20 cellular contexts compared by ENCODE assay signal in the genomic region with DNA sequence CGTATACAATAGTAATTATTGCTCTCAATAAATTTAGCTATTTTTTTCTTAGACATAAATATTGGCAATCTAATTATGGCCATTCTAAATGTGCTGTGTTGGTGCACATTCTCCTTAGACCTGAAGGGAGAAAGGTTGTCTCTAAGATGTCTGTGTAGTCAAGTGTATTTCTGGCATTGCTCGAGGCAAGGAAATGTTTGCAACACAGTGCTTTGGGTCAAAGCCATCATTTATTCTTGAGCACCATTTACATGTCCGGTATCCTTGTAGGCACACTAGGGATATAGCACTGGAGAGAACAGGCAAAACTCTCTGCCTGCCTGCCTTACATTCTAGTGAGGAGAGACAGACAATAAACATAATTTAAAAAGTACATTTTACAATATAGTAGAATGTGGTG. TPM values are rescaled to one million over a fixed set of nuclear protein-coding genes. Genes with fewer than 3 reads are reported as not detected.
DNase-seq lines count a peak whose midpoint lies in the region; ATAC-seq, FAIRE-seq and TF ChIP-seq lines count a peak whose summit lies in the region.
"Had no signal": no experiment of that assay in that cellular context is flagged by ENCODE, and none has a peak within 500 bp of the region (broad histone marks: within the 10 kb centered on the region; RNA-seq: fewer than 3 reads in every experiment).

No MANE protein-coding gene starts in this region.

- FAIRE-seq in astrocyte (lab: Jason Lieb, UNC): no peak
- FAIRE-seq: A549, GM12892, GM19239, HepG2, HTR-8/SVneo had no signal

- H2AFZ ChIP-seq in Karpas-422 (ENCODE audit: low read length): 0 out of 2 replicates have a peak overlapping the region, but pooled peaks have one; percentile 34
- H2AFZ ChIP-seq in astrocyte (ENCODE audit: low read depth, low read length): no peak overlapping the region

- no peak overlapping the region for H3K4me2 ChIP-seq in Karpas-422 (ENCODE audit: low read depth, low read length, poor library complexity, severe bottlenecking)
- no peak overlapping the region for H3K4me2 ChIP-seq in astrocyte (ENCODE audit: low read length)
- H3K4me2 ChIP-seq: A549 had no signal

- H4K20me1 ChIP-seq in Karpas-422 (ENCODE audit: insufficient read depth, low read depth, low read length) (no peaks in the 10 kb centered on the region), astrocyte (ENCODE audit: insufficient read depth, low read length) (no peaks in the 10 kb centered on the region)

- 86 to 91% (median 86%) methylated on average over 3 of the region's 3 CpGs for WGBS in ovary, 3 donors

- H3K4me1 Mint-ChIP-seq in astrocyte (ENCODE audit: low read depth, unreplicated experiment) (peaks cover 26% of the 10 kb centered on the region), neural crest cell (peaks cover 29% of the 10 kb centered on the region)

- H3K27ac ChIP-seq in Karpas-422 (ENCODE audit: low read length): no peak overlapping the region
- H3K27ac ChIP-seq in astrocyte (ENCODE audit: low read depth, low read length): no peak overlapping the region
- no peak overlapping the region for H3K27ac ChIP-seq in ovary
- H3K27ac ChIP-seq: C4-2B had no signal

- DNase-seq in Karpas-422 (no peak), astrocyte (ENCODE audit: low read depth) (no peak), neural crest cell (ENCODE audit: low read depth, low spot score) (no peak), ovary (no peak), Right ventricle myocardium inferior (ENCODE audit: missing footprints) (no peak)
- DNase-seq: BE2C; CD8-positive, alpha-beta T cell; COR-L47; DND-41; GDM1; GOT3; H9 had no signal

- H3K9me3 Mint-ChIP-seq in astrocyte (ENCODE audit: unreplicated experiment) (no peaks in the 10 kb centered on the region), neural crest cell (no peaks in the 10 kb centered on the region)
- H3K9me3 Mint-ChIP-seq: CD8-positive, alpha-beta T cell; H9 had no signal

- TF ChIP-seq CTCF in astrocyte (IDR thresholded peaks at IDR 0.05; ENCODE audit: insufficient read depth, low read depth, low read length): no peak
- no peak for TF ChIP-seq CTCF in neural crest cell (conservative IDR thresholded peaks at IDR 0.05)
- no peak for TF ChIP-seq CTCF in ovary (IDR thresholded peaks at IDR 0.05)

- TF ChIP-seq POLR2A in ovary (IDR thresholded peaks at IDR 0.05): no peak

- H3K4me3 Mint-ChIP-seq in astrocyte (ENCODE audit: unreplicated experiment) (peak overlapping the region; percentile 17), neural crest cell (peak overlapping the region; percentile 54)
- H3K4me3 Mint-ChIP-seq: CD8-positive, alpha-beta T cell; H9 had no signal

- TF ChIP-seq EP300 in ovary (IDR thresholded peaks at IDR 0.05): no peak

- H3K9me3 ChIP-seq in Karpas-422 (ENCODE audit: low read length) (no peaks in the 10 kb centered on the region), astrocyte (ENCODE audit: insufficient read depth, low read depth, low read length) (no peaks in the 10 kb centered on the region), ovary (no peaks in the 10 kb centered on the region)
- H3K9me3 ChIP-seq: A549, BE2C had no signal

- no peak overlapping the region for H3K4me3 ChIP-seq in Karpas-422 (ENCODE audit: low read length)
- no peak overlapping the region for H3K4me3 ChIP-seq in astrocyte (ENCODE audit: insufficient read depth, low read depth, low read length)
- H3K4me3 ChIP-seq in ovary: no peak overlapping the region
- H3K4me3 ChIP-seq: A549 had no signal

- peaks cover 2% of the 10 kb centered on the region for H3K36me3 Mint-ChIP-seq in astrocyte (ENCODE audit: low read depth, unreplicated experiment)
- H3K36me3 Mint-ChIP-seq in neural crest cell (ENCODE audit: low read depth): no peaks in the 10 kb centered on the region
- H3K36me3 Mint-ChIP-seq: CD8-positive, alpha-beta T cell had no signal

- H3K9me2 ChIP-seq in Karpas-422 (replicated peaks; ENCODE audit: insufficient read depth, low read length): no peaks in the 10 kb centered on the region

- no peak overlapping the region for H3K9ac ChIP-seq in Karpas-422 (ENCODE audit: low read length)
- no peak overlapping the region for H3K9ac ChIP-seq in astrocyte (ENCODE audit: low read length)

- no peaks in the 10 kb centered on the region for H3K27me3 Mint-ChIP-seq in astrocyte (ENCODE audit: low read depth, unreplicated experiment)
- no peaks in the 10 kb centered on the region for H3K27me3 Mint-ChIP-seq in neural crest cell (ENCODE audit: low read depth)

- H3K27ac Mint-ChIP-seq in astrocyte (ENCODE audit: unreplicated experiment) (no peak overlapping the region), neural crest cell (ENCODE audit: unreplicated experiment) (no peak overlapping the region)
- H3K27ac Mint-ChIP-seq: CD8-positive, alpha-beta T cell; H9 had no signal

- H3K27me3 ChIP-seq in Karpas-422 (ENCODE audit: low read length) (no peaks in the 10 kb centered on the region), astrocyte (ENCODE audit: insufficient read depth, low read length) (no peaks in the 10 kb centered on the region), ovary (no peaks in the 10 kb centered on the region)

- H3K79me2 ChIP-seq in Karpas-422 (ENCODE audit: low read length) (no peaks in the 10 kb centered on the region), astrocyte (ENCODE audit: insufficient read depth, low read length) (peaks cover 31% of the 10 kb centered on the region)

- ATAC-seq in Right ventricle myocardium inferior (no peak), HG03280 (IDR thresholded peaks at IDR 0.05; ENCODE audit: unreplicated experiment) (no peak), HG02973 (IDR thresholded peaks at IDR 0.05; ENCODE audit: unreplicated experiment) (no peak)
- ATAC-seq: A549; CD8-positive, alpha-beta T cell; HepG2 had no signal

- H3K36me3 ChIP-seq in Karpas-422 (ENCODE audit: insufficient read depth, low read length) (no peaks in the 10 kb centered on the region), astrocyte (ENCODE audit: insufficient read depth, low read length) (no peaks in the 10 kb centered on the region), ovary (no peaks in the 10 kb centered on the region)
- H3K36me3 ChIP-seq: BE2C had no signal

- intact Hi-C loops in ovary (cut with DNase I): loop anchor here in 1 of 4 donors (5.0 to 10.0 kb wide), 3 partner anchors 52 to 119 kb away; no protein-coding TSS in a partner anchor
- intact Hi-C loops in Right ventricle myocardium inferior (cut with DNase I): loop anchor here (5.0 kb wide), 1 partner anchor 54 kb away; no protein-coding TSS in a partner anchor

- H3K4me1 ChIP-seq in Karpas-422 (ENCODE audit: low read length): peaks cover 26% of the 10 kb centered on the region
- peaks cover 15% of the 10 kb centered on the region for H3K4me1 ChIP-seq in astrocyte (ENCODE audit: insufficient read depth, low read length)
- H3K4me1 ChIP-seq in ovary (ENCODE audit: insufficient read depth): peaks cover 3% of the 10 kb centered on the region
- H3K4me1 ChIP-seq: BE2C had no signal

RNA-seq across cellular contexts. Expression of gene PHLDB2, which starts 2.6 kb away (rescaled TPM):
- total RNA-seq in Karpas-422 (2014; rRNA removed; shearing (Covaris generic); ENCODE audit: low replicate concordance): 1.7 and 2.1 TPM in 2 replicates
- total RNA-seq in astrocyte (170 and 171 TPM in 2 replicates), neural crest cell (45.8 and 49.0 TPM in 2 replicates), ovary (100 to 1,000 TPM in 1 of 7 donors, 10 to 100 TPM in 6; 13.1 to 141 (median 19.3) TPM), Right ventricle myocardium inferior (127 TPM)
- polyA plus RNA-seq in ovary: 10 to 100 TPM in 1 of 2 donors, 1 to 10 TPM in 1; 9.0 to 26.7 TPM
